In genomic region chr12:126770188-126770587, GRCh38 we compare ENCODE assay signal across 23 cellular contexts.
DNase-seq lines count a peak whose midpoint lies in the region; ATAC-seq and TF ChIP-seq lines count a peak whose summit lies in the region.
"Had no signal": no experiment of that assay in that cellular context is flagged by ENCODE, and none has a peak within 500 bp of the region (broad histone marks: within the 10 kb centered on the region; RNA-seq: fewer than 3 reads in every experiment).

No MANE protein-coding gene starts in this region.

- TF ChIP-seq CTCF in ascending aorta (IDR thresholded peaks at IDR 0.05) = no peak

- no peak for ATAC-seq in HG02870 (IDR thresholded peaks at IDR 0.05; ENCODE audit: unreplicated experiment)
- ATAC-seq: GM23338, left lobe of liver had no signal

- peaks cover 24% of the 10 kb centered on the region for H3K36me3 Mint-ChIP-seq in activated CD4-positive, alpha-beta T cell treated with anti-CD3 and anti-CD28 coated beads, Interleukin-2, amount 10 ng/mL, durations not matched to agents 7 days and 5 days (ENCODE audit: low read depth)
- H3K36me3 Mint-ChIP-seq in activated CD4-positive, alpha-beta memory T cell treated with anti-CD3 and anti-CD28 coated beads, Interleukin-2, amount 10 ng/mL, durations not matched to agents 7 days and 5 days (ENCODE audit: low read depth) = peaks cover 61% of the 10 kb centered on the region

- H3K9me3 Mint-ChIP-seq in activated CD4-positive, alpha-beta T cell treated with anti-CD3 and anti-CD28 coated beads, Interleukin-2, amount 10 ng/mL, durations not matched to agents 7 days and 5 days = peaks cover 32% of the 10 kb centered on the region
- peaks cover 45% of the 10 kb centered on the region for H3K9me3 Mint-ChIP-seq in activated CD4-positive, alpha-beta memory T cell treated with anti-CD3 and anti-CD28 coated beads, Interleukin-2, amount 10 ng/mL, durations not matched to agents 7 days and 5 days

- CTCF ChIA-PET in activated CD4-positive, alpha-beta T cell treated with anti-CD3 and anti-CD28 coated beads, Interleukin-2, amount 10 ng/mL, durations not matched to agents 7 days and 5 days (lab: Charles Lee) = no interaction called here
- CTCF ChIA-PET in activated CD4-positive, alpha-beta memory T cell treated with anti-CD3 and anti-CD28 coated beads, Interleukin-2, amount 10 ng/mL, durations not matched to agents 7 days and 5 days (lab: Charles Lee) = no interaction called here

- H3K27ac Mint-ChIP-seq in activated CD4-positive, alpha-beta T cell treated with anti-CD3 and anti-CD28 coated beads, Interleukin-2, amount 10 ng/mL, durations not matched to agents 7 days and 5 days = no peak overlapping the region
- H3K27ac Mint-ChIP-seq in activated CD4-positive, alpha-beta memory T cell treated with anti-CD3 and anti-CD28 coated beads, Interleukin-2, amount 10 ng/mL, durations not matched to agents 7 days and 5 days = peak overlapping the region; percentile 60
- H3K27ac Mint-ChIP-seq: activated naive CD4-positive, alpha-beta T cell treated with anti-CD3 and anti-CD28 coated beads for 36 hours; GM23338; nephron had no signal

- no peak for DNase-seq in activated CD4-positive, alpha-beta T cell treated with anti-CD3 and anti-CD28 coated beads, Interleukin-2, amount 10 ng/mL, durations not matched to agents 7 days and 5 days
- DNase-seq in activated CD4-positive, alpha-beta T cell treated with anti-CD3 and anti-CD28 coated beads, Interleukin-2, amount 50 U/mL, for 48 hours = no peak
- peak; percentile 43 for DNase-seq in LHCN-M2 (ENCODE audit: low read depth)
- DNase-seq in activated CD4-positive, alpha-beta memory T cell treated with anti-CD3 and anti-CD28 coated beads, Interleukin-2, amount 10 ng/mL, durations not matched to agents 7 days and 5 days = no peak
- DNase-seq in myocyte (ENCODE audit: low read depth) = peak; percentile 10
- DNase-seq in ascending aorta (ENCODE audit: low spot score in 2 of 2) = no peak
- DNase-seq in T-helper 9 cell = no peak
- DNase-seq: activated naive CD4-positive, alpha-beta T cell treated with anti-CD3 and anti-CD28 coated beads for 36 hours; aorta; BE2C; caudate nucleus; dorsolateral prefrontal cortex; foreskin fibroblast; MM.1S; NCI-H1436 treated with DMSO at 0.1 percent for 48 hours; NCI-H510A treated with DMSO at 0.1 percent for 48 hours; ovary; stimulated activated CD4-positive, alpha-beta T cell treated with anti-CD3 and anti-CD28 coated beads, Interleukin-12 subunit alpha, Interleukin-12 subunit beta, amount 100 ng/mL, for 4 hours had no signal

- no peaks in the 10 kb centered on the region for H3K36me3 ChIP-seq in ascending aorta
- H3K36me3 ChIP-seq: BE2C, ovary had no signal

- H3K4me3 ChIP-seq in ascending aorta = no peak overlapping the region
- H3K4me3 ChIP-seq: dorsolateral prefrontal cortex, GM23338, ovary had no signal

- peak overlapping the region; percentile 36 for H3K4me3 Mint-ChIP-seq in activated CD4-positive, alpha-beta T cell treated with anti-CD3 and anti-CD28 coated beads, Interleukin-2, amount 10 ng/mL, durations not matched to agents 7 days and 5 days
- peak overlapping the region; percentile 20 for H3K4me3 Mint-ChIP-seq in activated CD4-positive, alpha-beta memory T cell treated with anti-CD3 and anti-CD28 coated beads, Interleukin-2, amount 10 ng/mL, durations not matched to agents 7 days and 5 days
- H3K4me3 Mint-ChIP-seq: activated naive CD4-positive, alpha-beta T cell treated with anti-CD3 and anti-CD28 coated beads for 36 hours; GM23338; nephron had no signal

- peaks cover 19% of the 10 kb centered on the region for H3K4me1 Mint-ChIP-seq in activated CD4-positive, alpha-beta T cell treated with anti-CD3 and anti-CD28 coated beads, Interleukin-2, amount 10 ng/mL, durations not matched to agents 7 days and 5 days
- peaks cover 43% of the 10 kb centered on the region for H3K4me1 Mint-ChIP-seq in activated CD4-positive, alpha-beta memory T cell treated with anti-CD3 and anti-CD28 coated beads, Interleukin-2, amount 10 ng/mL, durations not matched to agents 7 days and 5 days
- H3K4me1 Mint-ChIP-seq: GM23338, nephron had no signal

- no peaks in the 10 kb centered on the region for H3K27me3 ChIP-seq in ascending aorta
- H3K27me3 ChIP-seq: BE2C, ovary had no signal

- no peaks in the 10 kb centered on the region for H3K9me3 ChIP-seq in ascending aorta
- H3K9me3 ChIP-seq: BE2C, ovary had no signal

- intact Hi-C loops in ascending aorta (cut with DNase I) = no loop called here

- POLR2A ChIA-PET in activated CD4-positive, alpha-beta T cell treated with anti-CD3 and anti-CD28 coated beads, Interleukin-2, amount 10 ng/mL, durations not matched to agents 7 days and 5 days (lab: Charles Lee) = no interaction called here
- POLR2A ChIA-PET in activated CD4-positive, alpha-beta memory T cell treated with anti-CD3 and anti-CD28 coated beads, Interleukin-2, amount 10 ng/mL, durations not matched to agents 7 days and 5 days (lab: Charles Lee) = no interaction called here

- H3K4me1 ChIP-seq in ascending aorta = no peaks in the 10 kb centered on the region
- H3K4me1 ChIP-seq: BE2C had no signal

- H3K27me3 Mint-ChIP-seq in activated CD4-positive, alpha-beta T cell treated with anti-CD3 and anti-CD28 coated beads, Interleukin-2, amount 10 ng/mL, durations not matched to agents 7 days and 5 days = no peaks in the 10 kb centered on the region
- H3K27me3 Mint-ChIP-seq in activated CD4-positive, alpha-beta memory T cell treated with anti-CD3 and anti-CD28 coated beads, Interleukin-2, amount 10 ng/mL, durations not matched to agents 7 days and 5 days = no peaks in the 10 kb centered on the region

- H3K27ac ChIP-seq in ascending aorta = no peak overlapping the region
- H3K27ac ChIP-seq: dorsolateral prefrontal cortex, epithelial cell of prostate, ovary had no signal

Comparison
In these comparisons a context has a peak if more than half of its experiments do, and no peak if none do; other contexts are left out.
1. DNase-seq: peak in LHCN-M2 (single experiment) and myocyte (single experiment); none in activated CD4-positive, alpha-beta T cell treated with anti-CD3 and anti-CD28 coated beads, Interleukin-2, amount 10 ng/mL, durations not matched to agents 7 days and 5 days (single experiment), activated CD4-positive, alpha-beta T cell treated with anti-CD3 and anti-CD28 coated beads, Interleukin-2, amount 50 U/mL, for 48 hours (0 of 2), activated CD4-positive, alpha-beta memory T cell treated with anti-CD3 and anti-CD28 coated beads, Interleukin-2, amount 10 ng/mL, durations not matched to agents 7 days and 5 days (single experiment), ascending aorta (0 of 2) and T-helper 9 cell (single experiment).